Comparison of ENCODE assay signal across 1 cellular context in the genomic region with DNA sequence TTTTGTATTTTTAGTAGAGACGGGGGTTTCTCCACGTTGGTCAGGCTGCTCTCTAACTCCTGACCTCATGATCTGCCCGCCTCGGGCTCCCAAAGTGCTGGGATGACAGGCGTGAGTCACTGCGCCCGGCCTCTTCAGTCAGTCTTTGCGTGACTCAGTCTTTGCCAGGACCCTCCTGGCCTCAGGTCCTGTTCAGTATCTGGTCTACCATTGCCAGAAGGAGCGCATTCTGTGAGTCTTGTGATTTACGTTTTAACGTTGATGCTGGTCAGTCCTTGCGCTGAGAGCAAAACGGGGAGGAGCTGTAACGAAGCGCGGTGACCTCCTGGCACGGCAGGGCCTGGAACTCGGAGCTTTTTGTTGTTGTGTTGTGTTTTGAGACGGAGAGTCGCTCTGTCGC.
A peak's percentile ranks its signal among the peaks of the same experiment; 100 is the strongest.
TF ChIP-seq lines count a peak whose summit lies in the region.

No MANE protein-coding gene starts in this region.

TF ChIP-seq in HCT116, 20 proteins besides CTCF, POLR2A, EP300 and RAD21:
- TF ChIP-seq SP1 (IDR thresholded peaks at IDR 0.05; ENCODE audit: low read depth): peak; percentile 57; the same call in 1 of the 2 replicates
- TF ChIP-seq, protein P1, sequence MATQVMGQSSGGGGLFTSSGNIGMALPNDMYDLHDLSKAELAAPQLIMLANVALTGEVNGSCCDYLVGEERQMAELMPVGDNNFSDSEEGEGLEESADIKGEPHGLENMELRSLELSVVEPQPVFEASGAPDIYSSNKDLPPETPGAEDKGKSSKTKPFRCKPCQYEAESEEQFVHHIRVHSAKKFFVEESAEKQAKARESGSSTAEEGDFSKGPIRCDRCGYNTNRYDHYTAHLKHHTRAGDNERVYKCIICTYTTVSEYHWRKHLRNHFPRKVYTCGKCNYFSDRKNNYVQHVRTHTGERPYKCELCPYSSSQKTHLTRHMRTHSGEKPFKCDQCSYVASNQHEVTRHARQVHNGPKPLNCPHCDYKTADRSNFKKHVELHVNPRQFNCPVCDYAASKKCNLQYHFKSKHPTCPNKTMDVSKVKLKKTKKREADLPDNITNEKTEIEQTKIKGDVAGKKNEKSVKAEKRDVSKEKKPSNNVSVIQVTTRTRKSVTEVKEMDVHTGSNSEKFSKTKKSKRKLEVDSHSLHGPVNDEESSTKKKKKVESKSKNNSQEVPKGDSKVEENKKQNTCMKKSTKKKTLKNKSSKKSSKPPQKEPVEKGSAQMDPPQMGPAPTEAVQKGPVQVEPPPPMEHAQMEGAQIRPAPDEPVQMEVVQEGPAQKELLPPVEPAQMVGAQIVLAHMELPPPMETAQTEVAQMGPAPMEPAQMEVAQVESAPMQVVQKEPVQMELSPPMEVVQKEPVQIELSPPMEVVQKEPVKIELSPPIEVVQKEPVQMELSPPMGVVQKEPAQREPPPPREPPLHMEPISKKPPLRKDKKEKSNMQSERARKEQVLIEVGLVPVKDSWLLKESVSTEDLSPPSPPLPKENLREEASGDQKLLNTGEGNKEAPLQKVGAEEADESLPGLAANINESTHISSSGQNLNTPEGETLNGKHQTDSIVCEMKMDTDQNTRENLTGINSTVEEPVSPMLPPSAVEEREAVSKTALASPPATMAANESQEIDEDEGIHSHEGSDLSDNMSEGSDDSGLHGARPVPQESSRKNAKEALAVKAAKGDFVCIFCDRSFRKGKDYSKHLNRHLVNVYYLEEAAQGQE (IDR thresholded peaks at IDR 0.05; ENCODE audit: low read depth): no peak
- TF ChIP-seq, protein P2, sequence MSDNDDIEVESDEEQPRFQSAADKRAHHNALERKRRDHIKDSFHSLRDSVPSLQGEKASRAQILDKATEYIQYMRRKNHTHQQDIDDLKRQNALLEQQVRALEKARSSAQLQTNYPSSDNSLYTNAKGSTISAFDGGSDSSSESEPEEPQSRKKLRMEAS (IDR thresholded peaks at IDR 0.05): peak; percentile 77
- peak; percentile 58; the same call in 1 of the 2 replicates for TF ChIP-seq SIN3A (IDR thresholded peaks at IDR 0.05; ENCODE audit: low read depth)
- TF ChIP-seq, protein P3, sequence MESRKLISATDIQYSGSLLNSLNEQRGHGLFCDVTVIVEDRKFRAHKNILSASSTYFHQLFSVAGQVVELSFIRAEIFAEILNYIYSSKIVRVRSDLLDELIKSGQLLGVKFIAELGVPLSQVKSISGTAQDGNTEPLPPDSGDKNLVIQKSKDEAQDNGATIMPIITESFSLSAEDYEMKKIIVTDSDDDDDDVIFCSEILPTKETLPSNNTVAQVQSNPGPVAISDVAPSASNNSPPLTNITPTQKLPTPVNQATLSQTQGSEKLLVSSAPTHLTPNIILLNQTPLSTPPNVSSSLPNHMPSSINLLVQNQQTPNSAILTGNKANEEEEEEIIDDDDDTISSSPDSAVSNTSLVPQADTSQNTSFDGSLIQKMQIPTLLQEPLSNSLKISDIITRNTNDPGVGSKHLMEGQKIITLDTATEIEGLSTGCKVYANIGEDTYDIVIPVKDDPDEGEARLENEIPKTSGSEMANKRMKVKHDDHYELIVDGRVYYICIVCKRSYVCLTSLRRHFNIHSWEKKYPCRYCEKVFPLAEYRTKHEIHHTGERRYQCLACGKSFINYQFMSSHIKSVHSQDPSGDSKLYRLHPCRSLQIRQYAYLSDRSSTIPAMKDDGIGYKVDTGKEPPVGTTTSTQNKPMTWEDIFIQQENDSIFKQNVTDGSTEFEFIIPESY (IDR thresholded peaks at IDR 0.05; ENCODE audit: extremely low read depth, insufficient replicate concordance, low read length): no peak
- TF ChIP-seq JUND (IDR thresholded peaks at IDR 0.05): peak; percentile 88
- TF ChIP-seq CBX3 (IDR thresholded peaks at IDR 0.05; ENCODE audit: low read depth): peak; percentile 77
- TF ChIP-seq POLR2AphosphoS5 (IDR thresholded peaks at IDR 0.05; ENCODE audit: low read depth, low read length): peak; percentile 24; the same call in 1 of the 2 replicates
